In the genomic region with DNA sequence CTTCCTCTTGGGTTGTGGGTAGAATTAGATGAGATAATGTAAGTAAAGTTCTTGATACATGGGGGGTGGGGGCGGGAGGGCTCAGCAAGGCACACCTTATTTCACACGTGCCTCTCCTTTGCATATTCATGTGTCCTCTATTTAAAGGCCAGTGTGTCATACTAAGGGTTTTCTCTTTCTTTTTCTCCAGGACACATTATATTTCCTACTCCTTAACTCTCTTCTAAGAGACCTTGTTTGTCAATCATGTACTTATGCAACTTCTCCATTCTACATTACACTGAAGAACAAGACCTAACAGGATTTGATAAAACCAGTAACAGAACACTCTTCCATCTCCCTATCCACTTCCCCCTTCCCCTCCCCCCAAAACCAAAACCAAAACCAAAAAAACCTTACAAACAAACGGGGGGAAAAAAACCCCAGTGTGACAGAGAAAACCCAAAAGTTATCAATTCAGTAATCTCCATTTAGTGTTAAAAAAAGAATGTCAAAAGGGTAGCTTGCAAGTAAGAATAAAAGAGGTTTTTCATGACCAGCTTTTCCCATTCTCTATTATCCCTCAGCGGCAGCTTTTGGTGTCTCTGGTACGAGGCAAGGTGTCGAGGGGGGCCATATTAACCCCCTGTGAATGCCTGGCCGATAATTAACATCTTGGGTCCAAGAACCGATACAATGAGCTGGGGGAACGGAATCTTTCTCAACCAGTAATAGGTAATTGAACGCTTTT, we compare ENCODE assay signal across 8 cellular contexts.
A peak's percentile ranks its signal among the peaks of the same experiment; 100 is the strongest.
DNase-seq lines count a peak whose midpoint lies in the region; ATAC-seq and TF ChIP-seq lines count a peak whose summit lies in the region.

No MANE protein-coding gene starts in this region.

- no peaks in the 10 kb centered on the region for H3K4me1 ChIP-seq in CD8-positive, alpha-beta T cell (ENCODE audit: insufficient read depth, low read length)

- intact Hi-C loops in CD8-positive, alpha-beta T cell (cut with DNase I, micrococcal nuclease): no loop called here

- ATAC-seq in CD8-positive, alpha-beta T cell: no peak
- ATAC-seq in HG03432 (IDR thresholded peaks at IDR 0.05; ENCODE audit: unreplicated experiment) (peak; percentile 40), HG02798 (IDR thresholded peaks at IDR 0.05; ENCODE audit: poor library complexity, unreplicated experiment) (no peak), HG03135 (IDR thresholded peaks at IDR 0.05; ENCODE audit: unreplicated experiment) (no peak)

- peaks cover 17% of the 10 kb centered on the region for H3K4me1 Mint-ChIP-seq in CD8-positive, alpha-beta T cell (ENCODE audit: low read depth)
- H3K4me1 Mint-ChIP-seq in T-helper 2 cell treated with Interferon-gamma antibody and Interleukin-4, amounts not matched to agents 5 μg/mL and 100 μg/mL, for 36 hours (ENCODE audit: low read depth): peaks cover 7% of the 10 kb centered on the region
- peaks cover 17% of the 10 kb centered on the region for H3K4me1 Mint-ChIP-seq in glutamatergic neuron (ENCODE audit: low read depth, unreplicated experiment)

- peaks cover 3% of the 10 kb centered on the region for H3K27me3 ChIP-seq in CD8-positive, alpha-beta T cell (ENCODE audit: insufficient read depth, low read length)

- H3K4me3 Mint-ChIP-seq in CD8-positive, alpha-beta T cell: peak overlapping the region; percentile 49
- H3K4me3 Mint-ChIP-seq in T-helper 2 cell treated with Interferon-gamma antibody and Interleukin-4, amounts not matched to agents 5 μg/mL and 100 μg/mL, for 36 hours: peak overlapping the region; percentile 56
- H3K4me3 Mint-ChIP-seq in glutamatergic neuron (ENCODE audit: unreplicated experiment): peak overlapping the region; percentile 88

- CTCF ChIA-PET in CD8-positive, alpha-beta T cell (lab: Charles Lee): no interaction called here

- DNase-seq in CD8-positive, alpha-beta T cell: no peak
- no peak for DNase-seq in T-helper 2 cell treated with Interferon-gamma antibody and Interleukin-4, amounts not matched to agents 5 μg/mL and 100 μg/mL, for 36 hours (ENCODE audit: low spot score)
- DNase-seq in glutamatergic neuron: no peak
- DNase-seq in retinal pigment epithelial cell (ENCODE audit: low read depth): no peak
- DNase-seq in ecto neural progenitor cell (ENCODE audit: low spot score): no peak

- H3K9me3 ChIP-seq in CD8-positive, alpha-beta T cell (ENCODE audit: low read length): no peaks in the 10 kb centered on the region

- peaks cover 57% of the 10 kb centered on the region for H3K27me3 Mint-ChIP-seq in CD8-positive, alpha-beta T cell (ENCODE audit: low read depth)
- H3K27me3 Mint-ChIP-seq in T-helper 2 cell treated with Interferon-gamma antibody and Interleukin-4, amounts not matched to agents 5 μg/mL and 100 μg/mL, for 36 hours (ENCODE audit: low read depth): peaks cover 47% of the 10 kb centered on the region
- peaks cover 6% of the 10 kb centered on the region for H3K27me3 Mint-ChIP-seq in glutamatergic neuron (ENCODE audit: unreplicated experiment)

- no peaks in the 10 kb centered on the region for H3K36me3 ChIP-seq in CD8-positive, alpha-beta T cell (ENCODE audit: insufficient read depth, low read length)

- POLR2A ChIA-PET in CD8-positive, alpha-beta T cell (lab: Charles Lee): no interaction called here

- no peak overlapping the region for H3K27ac ChIP-seq in CD8-positive, alpha-beta T cell (ENCODE audit: low read depth, low read length)

- no peak overlapping the region for H3K27ac Mint-ChIP-seq in CD8-positive, alpha-beta T cell
- H3K27ac Mint-ChIP-seq in T-helper 2 cell treated with Interferon-gamma antibody and Interleukin-4, amounts not matched to agents 5 μg/mL and 100 μg/mL, for 36 hours: no peak overlapping the region
- H3K27ac Mint-ChIP-seq in glutamatergic neuron (ENCODE audit: unreplicated experiment): no peak overlapping the region

- no peak overlapping the region for H3K4me3 ChIP-seq in CD8-positive, alpha-beta T cell (ENCODE audit: low read depth, low read length)
- peak overlapping the region; percentile 58 for H3K4me3 ChIP-seq in retinal pigment epithelial cell (ENCODE audit: low read length)

- H3K9me3 Mint-ChIP-seq in CD8-positive, alpha-beta T cell: no peaks in the 10 kb centered on the region
- no peaks in the 10 kb centered on the region for H3K9me3 Mint-ChIP-seq in T-helper 2 cell treated with Interferon-gamma antibody and Interleukin-4, amounts not matched to agents 5 μg/mL and 100 μg/mL, for 36 hours
- H3K9me3 Mint-ChIP-seq in glutamatergic neuron (ENCODE audit: unreplicated experiment): no peaks in the 10 kb centered on the region

- H3K36me3 Mint-ChIP-seq in CD8-positive, alpha-beta T cell: no peaks in the 10 kb centered on the region
- H3K36me3 Mint-ChIP-seq in T-helper 2 cell treated with Interferon-gamma antibody and Interleukin-4, amounts not matched to agents 5 μg/mL and 100 μg/mL, for 36 hours (ENCODE audit: low read depth): no peaks in the 10 kb centered on the region
- no peaks in the 10 kb centered on the region for H3K36me3 Mint-ChIP-seq in glutamatergic neuron (ENCODE audit: unreplicated experiment)

- TF ChIP-seq CTCF in CD8-positive, alpha-beta T cell (IDR thresholded peaks at IDR 0.05): no peak
- TF ChIP-seq CTCF in glutamatergic neuron (IDR thresholded peaks at IDR 0.05; ENCODE audit: partially characterized antibody, unreplicated experiment): no peak
- TF ChIP-seq CTCF in retinal pigment epithelial cell (conservative IDR thresholded peaks at IDR 0.05; ENCODE audit: low read depth, low read length): no peak
